In genomic region chr22:20117656-20118571, GRCh38 we compare ENCODE assay signal across 6 cellular contexts. TPM values are rescaled to one million over a fixed set of nuclear protein-coding genes. Genes with fewer than 3 reads are reported as not detected.
DNase-seq lines count a peak whose midpoint lies in the region; ATAC-seq and TF ChIP-seq lines count a peak whose summit lies in the region.

No MANE protein-coding gene starts in this region.

- H3K36me3 Mint-ChIP-seq in CD4-positive, alpha-beta memory T cell: peaks cover 7 to 48% of the 10 kb centered on the region in 2 donors

- no peaks in the 10 kb centered on the region for H3K27me3 Mint-ChIP-seq in CD4-positive, alpha-beta memory T cell

- H3K4me1 ChIP-seq in CD4-positive, alpha-beta memory T cell (ENCODE audit: insufficient read depth, low read length): peaks cover 53% of the 10 kb centered on the region

- intact Hi-C loops in CD4-positive, alpha-beta memory T cell (cut with micrococcal nuclease): loop anchor here (1.0 to 2.0 kb wide), 7 partner anchors 13 to 939 kb away; partner anchors contain the start of genes ARVCF, DGCR6L, DGCR8 and SLC25A1

- POLR2A ChIA-PET in CD4-positive, alpha-beta memory T cell (lab: Charles Lee; ENCODE audit: partially characterized antibody): interaction anchor here (0.6 to 2.9 kb wide), 13 partner anchors 10 to 671 kb away, joined by 3 to 30 read pairs (median 6); partner anchors contain the start of genes C22orf39, COMT, DGCR6L and TANGO2

- no peaks in the 10 kb centered on the region for H3K27me3 ChIP-seq in CD4-positive, alpha-beta memory T cell (ENCODE audit: insufficient read depth, low read length)

- H3K27ac ChIP-seq in CD4-positive, alpha-beta memory T cell (ENCODE audit: low read depth, low read length): peak overlapping the region; percentile 85

- peak; percentile 50 to 83 (median 54) for DNase-seq in CD4-positive, alpha-beta memory T cell
- DNase-seq in activated CD4-positive, alpha-beta T cell treated with anti-CD3 and anti-CD28 coated beads for 24 hours (ENCODE audit: low read depth in 2 of 2): peak; percentile 68 to 81
- peak; percentile 31 for DNase-seq in fibroblast of villous mesenchyme (ENCODE audit: low read depth)
- DNase-seq in stimulated activated CD4-positive, alpha-beta T cell treated with anti-CD3 and anti-CD28 coated beads, Interleukin-2, amount 100 ng/mL, for 48 hours: peak; percentile 72 to 79

- H3K4me3 ChIP-seq in CD4-positive, alpha-beta memory T cell (ENCODE audit: low read length in 2 of 2): peak overlapping the region; percentile 58 to 74
- peak overlapping the region; percentile 79 for H3K4me3 ChIP-seq in fibroblast of villous mesenchyme (ENCODE audit: low read depth, low read length)

- peak overlapping the region; percentile 79 to 91 (median 85) for H3K4me3 Mint-ChIP-seq in CD4-positive, alpha-beta memory T cell

- H3K27ac Mint-ChIP-seq in CD4-positive, alpha-beta memory T cell: peak overlapping the region; percentile 86 to 96 (median 91)

- peaks cover 16 to 56% (median 33%) of the 10 kb centered on the region in 4 donors for H3K4me1 Mint-ChIP-seq in CD4-positive, alpha-beta memory T cell

- H3K9me3 Mint-ChIP-seq in CD4-positive, alpha-beta memory T cell: no peaks in the 10 kb centered on the region

- H3K9me3 ChIP-seq in CD4-positive, alpha-beta memory T cell (ENCODE audit: control insufficient read depth in 1 of 2, low read length in 2 of 2): no peaks in the 10 kb centered on the region

- ATAC-seq in HG02678 (IDR thresholded peaks at IDR 0.05; ENCODE audit: unreplicated experiment): peak; percentile 14
- no peak for ATAC-seq in GM18873 (IDR thresholded peaks at IDR 0.05; ENCODE audit: low FRiP score, unreplicated experiment)

- TF ChIP-seq CTCF in fibroblast of villous mesenchyme (IDR thresholded peaks at IDR 0.05; ENCODE audit: insufficient read depth, low read depth, low read length): no peak

- CTCF ChIA-PET in CD4-positive, alpha-beta memory T cell (lab: Charles Lee; ENCODE audit: partially characterized antibody): interaction anchor here (1.2 kb wide), 1 partner anchor 11 kb away, joined by 3 read pairs; no protein-coding TSS in a partner anchor

- H3K36me3 ChIP-seq in CD4-positive, alpha-beta memory T cell (ENCODE audit: insufficient read depth, low read length): peaks cover 58% of the 10 kb centered on the region

RNA-seq across cellular contexts. Expression of gene TRMT2A, which starts 0.9 kb away (rescaled TPM):
- total RNA-seq in CD4-positive, alpha-beta memory T cell: 100 to 1,000 TPM; 110 to 126 TPM
- polyA plus RNA-seq in CD4-positive, alpha-beta memory T cell: 10 to 100 TPM; 28.0 to 37.5 TPM
- total RNA-seq in fibroblast of villous mesenchyme: 35.4 and 45.3 TPM in 2 replicates

RNA-seq across cellular contexts. Expression of gene RANBP1, which starts 2.0 kb away (rescaled TPM):
- 10 to 100 TPM; 61.9 to 67.9 TPM for total RNA-seq in CD4-positive, alpha-beta memory T cell
- polyA plus RNA-seq in CD4-positive, alpha-beta memory T cell: 100 to 1,000 TPM in 1 of 2 donors, 10 to 100 TPM in 1; 87.0 to 111 TPM
- 200 and 206 TPM in 2 replicates for total RNA-seq in fibroblast of villous mesenchyme

RNA-seq across cellular contexts. Expression of gene ZDHHC8, which starts 13.7 kb away (rescaled TPM):
- total RNA-seq in CD4-positive, alpha-beta memory T cell: 10 to 100 TPM; 80.0 to 81.7 TPM
- 1 to 10 TPM; 1.0 to 7.0 TPM for polyA plus RNA-seq in CD4-positive, alpha-beta memory T cell
- total RNA-seq in fibroblast of villous mesenchyme: 8.1 and 10.8 TPM in 2 replicates

RNA-seq across cellular contexts. Expression of gene CCDC188, which starts 32.9 kb away (rescaled TPM):
- not detected for total RNA-seq in CD4-positive, alpha-beta memory T cell
- not detected for polyA plus RNA-seq in CD4-positive, alpha-beta memory T cell
- total RNA-seq in fibroblast of villous mesenchyme: 0.43 and 0.97 TPM in 2 replicates

RNA-seq across cellular contexts. Expression of gene DGCR8, which starts 37.9 kb away (rescaled TPM):
- total RNA-seq in CD4-positive, alpha-beta memory T cell: 10 to 100 TPM; 47.6 to 48.2 TPM
- polyA plus RNA-seq in CD4-positive, alpha-beta memory T cell: 1 to 10 TPM; 2.2 to 5.1 TPM
- total RNA-seq in fibroblast of villous mesenchyme: 30.7 and 34.1 TPM in 2 replicates
